15 cellular contexts compared by ENCODE assay signal in the genomic region with DNA sequence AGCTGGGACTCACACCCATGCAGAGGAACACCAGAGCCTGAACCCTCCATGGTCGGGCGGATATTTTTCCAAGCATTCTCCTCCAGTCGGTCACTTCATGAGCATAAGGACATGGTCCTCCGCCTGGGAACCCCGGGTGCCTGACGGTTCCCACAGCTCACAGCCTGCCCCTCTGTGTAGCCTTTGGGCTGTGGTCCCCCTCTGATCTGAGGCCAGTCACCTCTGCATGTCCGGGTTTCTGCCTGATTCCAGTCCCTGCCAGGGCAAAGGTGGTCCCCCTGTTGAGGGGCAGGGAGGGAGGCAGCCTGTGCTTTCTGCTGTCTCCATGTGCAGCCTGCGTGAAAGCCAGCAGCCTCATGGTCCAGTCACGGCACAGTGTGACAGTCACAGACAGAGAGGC.
DNase-seq lines count a peak whose midpoint lies in the region; ATAC-seq and TF ChIP-seq lines count a peak whose summit lies in the region.
"Had no signal": no experiment of that assay in that cellular context is flagged by ENCODE, and none has a peak within 500 bp of the region (broad histone marks: within the 10 kb centered on the region; RNA-seq: fewer than 3 reads in every experiment).

No MANE protein-coding gene starts in this region.

- no peak for TF ChIP-seq CTCF in glutamatergic neuron (IDR thresholded peaks at IDR 0.05; ENCODE audit: partially characterized antibody, unreplicated experiment)
- no peak for TF ChIP-seq CTCF in sigmoid colon (IDR thresholded peaks at IDR 0.05)

- no peaks in the 10 kb centered on the region for H3K27me3 ChIP-seq in sigmoid colon
- H3K27me3 ChIP-seq: BLaER1 had no signal

- no peak for TF ChIP-seq POLR2A in sigmoid colon (IDR thresholded peaks at IDR 0.05)

- peaks cover 7% of the 10 kb centered on the region for H3K4me1 Mint-ChIP-seq in activated naive CD4-positive, alpha-beta T cell treated with anti-CD3 and anti-CD28 coated beads, Interleukin-2, amount 10 ng/mL, durations not matched to agents 7 days and 5 days
- H3K4me1 Mint-ChIP-seq in glutamatergic neuron (ENCODE audit: low read depth, unreplicated experiment) = peaks cover 24% of the 10 kb centered on the region
- H3K4me1 Mint-ChIP-seq in stimulated activated naive CD8-positive, alpha-beta T cell treated with anti-CD3 and anti-CD28 coated beads, Interleukin-15, amount 100 ng/mL, for 72 hours = peaks cover 2% of the 10 kb centered on the region
- H3K4me1 Mint-ChIP-seq: CD8-positive, alpha-beta memory T cell had no signal

- intact Hi-C loops in sigmoid colon (cut with DNase I) = loop anchor here (5.0 kb wide), 1 partner anchor 33 kb away; no protein-coding TSS in a partner anchor

- no peak overlapping the region for H3K4me3 Mint-ChIP-seq in activated naive CD4-positive, alpha-beta T cell treated with anti-CD3 and anti-CD28 coated beads, Interleukin-2, amount 10 ng/mL, durations not matched to agents 7 days and 5 days
- H3K4me3 Mint-ChIP-seq in glutamatergic neuron (ENCODE audit: unreplicated experiment) = no peak overlapping the region
- H3K4me3 Mint-ChIP-seq in stimulated activated naive CD8-positive, alpha-beta T cell treated with anti-CD3 and anti-CD28 coated beads, Interleukin-15, amount 100 ng/mL, for 72 hours = no peak overlapping the region
- H3K4me3 Mint-ChIP-seq: CD8-positive, alpha-beta memory T cell had no signal

- no peaks in the 10 kb centered on the region for H3K36me3 ChIP-seq in sigmoid colon
- H3K36me3 ChIP-seq: BLaER1 had no signal

- H3K27ac ChIP-seq in sigmoid colon = no peak overlapping the region
- H3K27ac ChIP-seq: 22Rv1, BLaER1, GM23248 had no signal

- H3K4me3 ChIP-seq in sigmoid colon = no peak overlapping the region
- H3K4me3 ChIP-seq: BLaER1, GM23248 had no signal

- WGBS in sigmoid colon, 2 donors = 94 to 96% methylated on average over 9 of the region's 9 CpGs

- peak overlapping the region; percentile 42 for H3K27ac Mint-ChIP-seq in activated naive CD4-positive, alpha-beta T cell treated with anti-CD3 and anti-CD28 coated beads, Interleukin-2, amount 10 ng/mL, durations not matched to agents 7 days and 5 days
- H3K27ac Mint-ChIP-seq in glutamatergic neuron (ENCODE audit: unreplicated experiment) = peak overlapping the region; percentile 12
- H3K27ac Mint-ChIP-seq in stimulated activated naive CD8-positive, alpha-beta T cell treated with anti-CD3 and anti-CD28 coated beads, Interleukin-15, amount 100 ng/mL, for 72 hours = no peak overlapping the region

- no peak for TF ChIP-seq EP300 in sigmoid colon (IDR thresholded peaks at IDR 0.05)

- H3K4me1 ChIP-seq in sigmoid colon = peaks cover 0 to 10% (median 9%) of the 10 kb centered on the region in 4 donors
- H3K4me1 ChIP-seq: Caco-2 had no signal

- H3K36me3 Mint-ChIP-seq in activated naive CD4-positive, alpha-beta T cell treated with anti-CD3 and anti-CD28 coated beads, Interleukin-2, amount 10 ng/mL, durations not matched to agents 7 days and 5 days = no peaks in the 10 kb centered on the region
- no peaks in the 10 kb centered on the region for H3K36me3 Mint-ChIP-seq in glutamatergic neuron (ENCODE audit: unreplicated experiment)
- H3K36me3 Mint-ChIP-seq: CD8-positive, alpha-beta memory T cell had no signal

- CTCF ChIA-PET in activated naive CD4-positive, alpha-beta T cell treated with anti-CD3 and anti-CD28 coated beads, Interleukin-2, amount 10 ng/mL, durations not matched to agents 7 days and 5 days (lab: Charles Lee) = no interaction called here

- no peaks in the 10 kb centered on the region for H3K9me3 ChIP-seq in sigmoid colon
- H3K9me3 ChIP-seq: BLaER1, Caco-2 had no signal

- ATAC-seq in HG03521 (IDR thresholded peaks at IDR 0.05; ENCODE audit: unreplicated experiment) = no peak
- ATAC-seq in stimulated activated naive CD8-positive, alpha-beta T cell treated with anti-CD3 and anti-CD28 coated beads, Interleukin-15, amount 100 ng/mL, for 72 hours = no peak

- no peak for DNase-seq in activated naive CD4-positive, alpha-beta T cell treated with anti-CD3 and anti-CD28 coated beads, Interleukin-2, amount 10 ng/mL, durations not matched to agents 7 days and 5 days
- DNase-seq in activated naive CD4-positive, alpha-beta T cell (lab: John Stamatoyannopoulos, UW) = no peak
- DNase-seq in glutamatergic neuron = no peak
- DNase-seq in sigmoid colon = peak; percentile 52
- no peak for DNase-seq in stimulated activated naive CD8-positive, alpha-beta T cell treated with anti-CD3 and anti-CD28 coated beads, Interleukin-15, amount 100 ng/mL, for 72 hours
- DNase-seq in hepatic stellate cell (ENCODE audit: low spot score) = no peak
- DNase-seq: AML-193; Caco-2; CD8-positive, alpha-beta memory T cell; GF-D8; GM23248; H7 had no signal

- H3K27me3 Mint-ChIP-seq in activated naive CD4-positive, alpha-beta T cell treated with anti-CD3 and anti-CD28 coated beads, Interleukin-2, amount 10 ng/mL, durations not matched to agents 7 days and 5 days = peaks cover 63% of the 10 kb centered on the region
- peaks cover 3% of the 10 kb centered on the region for H3K27me3 Mint-ChIP-seq in glutamatergic neuron (ENCODE audit: unreplicated experiment)
- H3K27me3 Mint-ChIP-seq in stimulated activated naive CD8-positive, alpha-beta T cell treated with anti-CD3 and anti-CD28 coated beads, Interleukin-15, amount 100 ng/mL, for 72 hours = no peaks in the 10 kb centered on the region
- H3K27me3 Mint-ChIP-seq: CD8-positive, alpha-beta memory T cell had no signal

- no peaks in the 10 kb centered on the region for H3K9me3 Mint-ChIP-seq in activated naive CD4-positive, alpha-beta T cell treated with anti-CD3 and anti-CD28 coated beads, Interleukin-2, amount 10 ng/mL, durations not matched to agents 7 days and 5 days
- H3K9me3 Mint-ChIP-seq in glutamatergic neuron (ENCODE audit: unreplicated experiment) = peaks cover 5% of the 10 kb centered on the region
- H3K9me3 Mint-ChIP-seq in stimulated activated naive CD8-positive, alpha-beta T cell treated with anti-CD3 and anti-CD28 coated beads, Interleukin-15, amount 100 ng/mL, for 72 hours = no peaks in the 10 kb centered on the region
- H3K9me3 Mint-ChIP-seq: CD8-positive, alpha-beta memory T cell had no signal

Comparison
In these comparisons a context has a peak if more than half of its experiments do, and no peak if none do; other contexts are left out.
1. H3K27ac Mint-ChIP-seq: peak in activated naive CD4-positive, alpha-beta T cell treated with anti-CD3 and anti-CD28 coated beads, Interleukin-2, amount 10 ng/mL, durations not matched to agents 7 days and 5 days (single experiment) and glutamatergic neuron (single experiment); none in stimulated activated naive CD8-positive, alpha-beta T cell treated with anti-CD3 and anti-CD28 coated beads, Interleukin-15, amount 100 ng/mL, for 72 hours (0 of 2).